7 cellular contexts compared by ENCODE assay signal in genomic region chr19:56633021-56633420, GRCh38. TPM values are rescaled to one million over a fixed set of nuclear protein-coding genes. Genes with fewer than 3 reads are reported as not detected.
"Had no signal": no experiment of that assay in that cellular context is flagged by ENCODE, and none has a peak within 500 bp of the region (broad histone marks: within the 10 kb centered on the region; RNA-seq: fewer than 3 reads in every experiment).

No MANE protein-coding gene starts in this region.

- ATAC-seq: HepG2, K562 had no signal

- DNase-seq: IMR-90 had no signal

- H3K4me3 Mint-ChIP-seq: IgD-negative memory B cell had no signal

- H3K27me3 Mint-ChIP-seq: IgD-negative memory B cell had no signal

- H3K27ac Mint-ChIP-seq: IgD-negative memory B cell had no signal

- H3K4me1 Mint-ChIP-seq: IgD-negative memory B cell had no signal

- H3K4me3 ChIP-seq: K562 had no signal

- H3K27ac ChIP-seq: HL-60 had no signal

RNA-seq across cellular contexts. Expression of gene SMIM17, which starts 9.9 kb away (rescaled TPM):
- total RNA-seq: HT-29, HT1080, IMR-90, K562 had no signal
- polyA plus RNA-seq: IgD-negative memory B cell, IMR-90, K562 had no signal

RNA-seq across cellular contexts. Expression of gene ZNF71, which starts 37.9 kb away (rescaled TPM):
- total RNA-seq: HT-29 had no signal

RNA-seq across cellular contexts. Expression of gene ZNF835, which starts 38.5 kb away (rescaled TPM):
- total RNA-seq: HepG2, HT-29, IMR-90, K562 had no signal
- polyA plus RNA-seq: HepG2, IMR-90, K562 had no signal
